In the genomic region with DNA sequence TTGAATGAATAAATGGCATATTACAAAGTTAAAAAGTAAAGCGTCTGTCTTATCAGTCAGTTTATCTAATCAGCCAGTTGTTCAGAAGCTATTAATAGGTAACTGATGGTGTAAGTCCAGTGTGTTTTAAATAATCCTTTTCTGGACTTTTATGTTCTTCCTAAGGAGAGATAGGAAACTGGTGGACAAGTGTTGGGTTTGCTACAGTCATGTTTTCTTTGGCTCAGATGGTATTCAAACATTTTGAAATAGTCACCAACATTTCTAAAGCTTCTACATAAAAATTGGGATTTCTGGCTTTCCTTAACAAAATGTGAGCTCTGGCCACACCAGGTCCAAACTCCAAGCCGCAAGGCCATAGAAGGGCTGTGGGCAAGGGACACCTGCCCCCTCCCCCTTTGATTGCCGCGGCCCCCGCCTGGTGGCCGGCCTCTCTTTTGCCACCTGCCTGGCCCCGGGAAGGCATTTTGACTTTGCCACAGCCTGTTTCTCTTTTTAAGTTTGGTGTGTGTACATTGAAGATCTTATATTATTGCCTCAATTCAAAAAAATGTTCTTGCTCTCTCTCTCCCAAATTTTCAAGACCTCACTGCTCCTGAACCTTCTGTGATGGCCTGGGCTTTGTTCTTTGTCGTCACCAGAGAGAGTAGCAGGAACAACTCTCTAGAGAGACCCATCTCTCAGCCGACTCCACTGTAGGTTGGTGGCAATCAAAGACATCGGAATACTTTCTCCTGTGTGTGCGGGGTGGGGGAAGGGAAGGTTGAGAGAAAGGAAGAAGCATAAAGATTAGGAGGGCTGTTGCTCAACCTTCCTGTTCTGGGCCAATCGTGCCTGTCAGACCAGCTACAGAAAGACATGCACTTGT, we compare ENCODE assay signal across 1 cellular context.
TF ChIP-seq lines count a peak whose summit lies in the region.

No MANE protein-coding gene starts in this region.

TF ChIP-seq in K562, 482 proteins besides CTCF, POLR2A, EP300 and RAD21 (continued from another document and continues in another):
- TF ChIP-seq CBX3 (IDR thresholded peaks at IDR 0.05; ENCODE audit: borderline replicate concordance in 1 of 2, low read length in 2 of 2): peak in 1 of 2 experiments; percentile 89; a peak in 2 of 3 replicates
- peak; percentile 90 for TF ChIP-seq RNF2 (IDR thresholded peaks at IDR 0.05)
- peak; percentile 72 for TF ChIP-seq ZNF589 (CRISPR knock-in tag; IDR thresholded peaks at IDR 0.05; ENCODE audit: low read depth)
- peak; percentile 38; the same call in 1 of the 2 replicates for TF ChIP-seq ZBTB2 (IDR thresholded peaks at IDR 0.05)
- peak; percentile 70 for TF ChIP-seq GATAD2B (IDR thresholded peaks at IDR 0.05; ENCODE audit: borderline replicate concordance)
- TF ChIP-seq ARID3B (CRISPR knock-in tag; IDR thresholded peaks at IDR 0.05; ENCODE audit: borderline replicate concordance): no peak
- 0 out of 2 replicates have a peak, but pooled peaks have one; percentile 58 for TF ChIP-seq NFXL1 (CRISPR knock-in tag; IDR thresholded peaks at IDR 0.05)
- peak; percentile 64; the same call in 1 of the 2 replicates for TF ChIP-seq SOX6 (IDR thresholded peaks at IDR 0.05)
- peak; percentile 68 for TF ChIP-seq SMARCE1 (IDR thresholded peaks at IDR 0.05)
- no peak for TF ChIP-seq NFATC3 (IDR thresholded peaks at IDR 0.05)
- TF ChIP-seq, protein P1, sequence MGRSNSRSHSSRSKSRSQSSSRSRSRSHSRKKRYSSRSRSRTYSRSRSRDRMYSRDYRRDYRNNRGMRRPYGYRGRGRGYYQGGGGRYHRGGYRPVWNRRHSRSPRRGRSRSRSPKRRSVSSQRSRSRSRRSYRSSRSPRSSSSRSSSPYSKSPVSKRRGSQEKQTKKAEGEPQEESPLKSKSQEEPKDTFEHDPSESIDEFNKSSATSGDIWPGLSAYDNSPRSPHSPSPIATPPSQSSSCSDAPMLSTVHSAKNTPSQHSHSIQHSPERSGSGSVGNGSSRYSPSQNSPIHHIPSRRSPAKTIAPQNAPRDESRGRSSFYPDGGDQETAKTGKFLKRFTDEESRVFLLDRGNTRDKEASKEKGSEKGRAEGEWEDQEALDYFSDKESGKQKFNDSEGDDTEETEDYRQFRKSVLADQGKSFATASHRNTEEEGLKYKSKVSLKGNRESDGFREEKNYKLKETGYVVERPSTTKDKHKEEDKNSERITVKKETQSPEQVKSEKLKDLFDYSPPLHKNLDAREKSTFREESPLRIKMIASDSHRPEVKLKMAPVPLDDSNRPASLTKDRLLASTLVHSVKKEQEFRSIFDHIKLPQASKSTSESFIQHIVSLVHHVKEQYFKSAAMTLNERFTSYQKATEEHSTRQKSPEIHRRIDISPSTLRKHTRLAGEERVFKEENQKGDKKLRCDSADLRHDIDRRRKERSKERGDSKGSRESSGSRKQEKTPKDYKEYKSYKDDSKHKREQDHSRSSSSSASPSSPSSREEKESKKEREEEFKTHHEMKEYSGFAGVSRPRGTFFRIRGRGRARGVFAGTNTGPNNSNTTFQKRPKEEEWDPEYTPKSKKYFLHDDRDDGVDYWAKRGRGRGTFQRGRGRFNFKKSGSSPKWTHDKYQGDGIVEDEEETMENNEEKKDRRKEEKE (IDR thresholded peaks at IDR 0.05; ENCODE audit: borderline replicate concordance in 1 of 2, control insufficient read depth in 1 of 2, low read depth in 2 of 2, low read length in 1 of 2): peak in 1 of 2 experiments; percentile 79; a peak in 1 of 4 replicates
- TF ChIP-seq GTF2F1 (IDR thresholded peaks at IDR 0.05; ENCODE audit: low read depth, low read length): no peak
- TF ChIP-seq PREB (CRISPR knock-in tag; IDR thresholded peaks at IDR 0.05): 0 out of 2 replicates have a peak, but pooled peaks have one; percentile 41
- TF ChIP-seq DPF2 (IDR thresholded peaks at IDR 0.05): peak; percentile 91
- TF ChIP-seq ZNF41 (CRISPR knock-in tag; conservative IDR thresholded peaks at IDR 0.05): 0 out of 2 replicates have a peak, but pooled peaks have one; percentile 14
- TF ChIP-seq, protein P2, sequence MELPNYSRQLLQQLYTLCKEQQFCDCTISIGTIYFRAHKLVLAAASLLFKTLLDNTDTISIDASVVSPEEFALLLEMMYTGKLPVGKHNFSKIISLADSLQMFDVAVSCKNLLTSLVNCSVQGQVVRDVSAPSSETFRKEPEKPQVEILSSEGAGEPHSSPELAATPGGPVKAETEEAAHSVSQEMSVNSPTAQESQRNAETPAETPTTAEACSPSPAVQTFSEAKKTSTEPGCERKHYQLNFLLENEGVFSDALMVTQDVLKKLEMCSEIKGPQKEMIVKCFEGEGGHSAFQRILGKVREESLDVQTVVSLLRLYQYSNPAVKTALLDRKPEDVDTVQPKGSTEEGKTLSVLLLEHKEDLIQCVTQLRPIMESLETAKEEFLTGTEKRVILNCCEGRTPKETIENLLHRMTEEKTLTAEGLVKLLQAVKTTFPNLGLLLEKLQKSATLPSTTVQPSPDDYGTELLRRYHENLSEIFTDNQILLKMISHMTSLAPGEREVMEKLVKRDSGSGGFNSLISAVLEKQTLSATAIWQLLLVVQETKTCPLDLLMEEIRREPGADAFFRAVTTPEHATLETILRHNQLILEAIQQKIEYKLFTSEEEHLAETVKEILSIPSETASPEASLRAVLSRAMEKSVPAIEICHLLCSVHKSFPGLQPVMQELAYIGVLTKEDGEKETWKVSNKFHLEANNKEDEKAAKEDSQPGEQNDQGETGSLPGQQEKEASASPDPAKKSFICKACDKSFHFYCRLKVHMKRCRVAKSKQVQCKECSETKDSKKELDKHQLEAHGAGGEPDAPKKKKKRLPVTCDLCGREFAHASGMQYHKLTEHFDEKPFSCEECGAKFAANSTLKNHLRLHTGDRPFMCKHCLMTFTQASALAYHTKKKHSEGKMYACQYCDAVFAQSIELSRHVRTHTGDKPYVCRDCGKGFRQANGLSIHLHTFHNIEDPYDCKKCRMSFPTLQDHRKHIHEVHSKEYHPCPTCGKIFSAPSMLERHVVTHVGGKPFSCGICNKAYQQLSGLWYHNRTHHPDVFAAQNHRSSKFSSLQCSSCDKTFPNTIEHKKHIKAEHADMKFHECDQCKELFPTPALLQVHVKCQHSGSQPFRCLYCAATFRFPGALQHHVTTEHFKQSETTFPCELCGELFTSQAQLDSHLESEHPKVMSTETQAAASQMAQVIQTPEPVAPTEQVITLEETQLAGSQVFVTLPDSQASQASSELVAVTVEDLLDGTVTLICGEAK (IDR thresholded peaks at IDR 0.05): peak; percentile 43; the same call in 1 of the 2 replicates
- TF ChIP-seq, protein P2 (CRISPR knock-in tag; IDR thresholded peaks at IDR 0.05): no peak
- TF ChIP-seq ID3 (CRISPR knock-in tag; IDR thresholded peaks at IDR 0.05): no peak
- peak; percentile 69 for TF ChIP-seq ID3 (tag; IDR thresholded peaks at IDR 0.05)
- peak; percentile 82 to 89 for TF ChIP-seq TRIM24 (IDR thresholded peaks at IDR 0.05)
- TF ChIP-seq RBBP5 (IDR thresholded peaks at IDR 0.05; ENCODE audit: borderline replicate concordance, insufficient read depth, low read length, poor library complexity, severe bottlenecking): peak; percentile 39
- TF ChIP-seq NCOR1 (IDR thresholded peaks at IDR 0.05): peak; percentile 55; the same call in 1 of the 2 replicates
- peak; percentile 43 for TF ChIP-seq POLR2G (IDR thresholded peaks at IDR 0.05; ENCODE audit: low read depth, low read length)
- peak; percentile 48 for TF ChIP-seq EP400 (IDR thresholded peaks at IDR 0.05)
- TF ChIP-seq TRIM28 (IDR thresholded peaks at IDR 0.05): peak; percentile 70; the same call in 1 of the 2 replicates
- no peak for TF ChIP-seq SNRNP70 (optimal IDR thresholded peaks at IDR 0.05; ENCODE audit: low read depth, low read length)
- TF ChIP-seq ZNF124 (CRISPR knock-in tag; IDR thresholded peaks at IDR 0.05): no peak
- TF ChIP-seq TCF15 (CRISPR knock-in tag; IDR thresholded peaks at IDR 0.05): no peak
- TF ChIP-seq NR2C1 (IDR thresholded peaks at IDR 0.05): peak; percentile 36; the same call in 1 of the 2 replicates
- no peak; the same call in 1 of the 2 replicates for TF ChIP-seq NR2C1 (tag; IDR thresholded peaks at IDR 0.05)
- peak; percentile 48; the same call in 1 of the 2 replicates for TF ChIP-seq CREM (IDR thresholded peaks at IDR 0.05; ENCODE audit: low read depth)
- peak; percentile 81 for TF ChIP-seq ZNF592 (IDR thresholded peaks at IDR 0.05)
